Comparison of ENCODE assay signal across 8 cellular contexts in genomic region chr5:148826082-148826971, GRCh38. TPM values are rescaled to one million over a fixed set of nuclear protein-coding genes. Genes with fewer than 3 reads are reported as not detected.
DNase-seq lines count a peak whose midpoint lies in the region; ATAC-seq and TF ChIP-seq lines count a peak whose summit lies in the region.

ADRB2 (plus strand) TSS chr5:148826611; CDS start chr5:148826832, 221 bp downstream.

- H4K20me1 ChIP-seq in SK-N-SH (ENCODE audit: insufficient read depth) = no peaks in the 10 kb centered on the region; the same call in 1 of the 2 replicates

- no peaks in the 10 kb centered on the region for H3K9me3 ChIP-seq in SK-N-SH
- no peaks in the 10 kb centered on the region for H3K9me3 ChIP-seq in ovary
- peaks cover 2% of the 10 kb centered on the region for H3K9me3 ChIP-seq in thymus (ENCODE audit: control insufficient read depth)

- H3K4me2 ChIP-seq in SK-N-SH = peak within 1 kb of the TSS; percentile 94

- intact Hi-C loops in Right ventricle myocardium superior (cut with DNase I) = loop anchor here (5.0 to 10.0 kb wide), 3 partner anchors 41 to 288 kb away; no protein-coding TSS in a partner anchor
- intact Hi-C loops in ovary (cut with DNase I) = no loop called here

- peaks cover 20% of the 10 kb centered on the region for H3K4me1 Mint-ChIP-seq in activated naive CD8-positive, alpha-beta T cell treated with anti-CD3 and anti-CD28 coated beads, Interleukin-2, amount 10 ng/mL, durations not matched to agents 7 days and 5 days

- no peaks in the 10 kb centered on the region for H3K36me3 ChIP-seq in SK-N-SH (replicated peaks in 1 of 2; ENCODE audit: control insufficient read depth in 1 of 2, insufficient read depth in 2 of 2, low read length in 1 of 2)
- no peaks in the 10 kb centered on the region for H3K36me3 ChIP-seq in ovary
- no peaks in the 10 kb centered on the region for H3K36me3 ChIP-seq in thymus (ENCODE audit: control insufficient read depth, insufficient read depth)

- peak within 1 kb of the TSS; percentile 78 for H3K9ac ChIP-seq in SK-N-SH

- no peak for TF ChIP-seq POLR2A in ovary (IDR thresholded peaks at IDR 0.05)

- H3K36me3 Mint-ChIP-seq in activated naive CD8-positive, alpha-beta T cell treated with anti-CD3 and anti-CD28 coated beads, Interleukin-2, amount 10 ng/mL, durations not matched to agents 7 days and 5 days = no peaks in the 10 kb centered on the region

- peak; percentile 92 for DNase-seq in DMS53 treated with DMSO at 0.1 percent for 48 hours (lab: John Stamatoyannopoulos, UW; ENCODE audit: unreplicated experiment)
- DNase-seq in KBM-7 = peak; percentile 96
- DNase-seq in SK-N-SH = peak; percentile 89
- peak; percentile 88 for DNase-seq in activated naive CD8-positive, alpha-beta T cell treated with anti-CD3 and anti-CD28 coated beads, Interleukin-2, amount 10 ng/mL, durations not matched to agents 7 days and 5 days
- peak; percentile 97 for DNase-seq in Right ventricle myocardium superior
- peak; percentile 57 to 87 (median 74) for DNase-seq in ovary

- H3K79me2 ChIP-seq in SK-N-SH (ENCODE audit: insufficient read depth) = peaks cover 34% of the 10 kb centered on the region; the same call in 1 of the 2 replicates

- CTCF ChIA-PET in SK-N-SH (lab: Yijun Ruan, JAX) = interaction anchor here (0.5 to 1.6 kb wide), 2 partner anchors 208 to 451 kb away, joined by 3 to 5 read pairs; no protein-coding TSS in a partner anchor

- TF ChIP-seq EP300 in SK-N-SH (IDR thresholded peaks at IDR 0.05; ENCODE audit: borderline replicate concordance in 1 of 2, low read depth in 1 of 2, low read length in 1 of 2) = no peak
- no peak for TF ChIP-seq EP300 in ovary (IDR thresholded peaks at IDR 0.05)

- 0% methylated on average over 20 of the region's 66 CpGs for WGBS in SK-N-SH (ENCODE audit: low lambda C conversion rate)
- WGBS in ovary, 3 donors = 1% methylated on average over 58 to 66 of the region's 66 CpGs
- WGBS in thymus = 4% methylated on average over 66 of the region's 66 CpGs

- H3F3A ChIP-seq in SK-N-SH (replicated peaks; ENCODE audit: insufficient read depth) = no peaks in the 10 kb centered on the region

- H3K27ac ChIP-seq in SK-N-SH (ENCODE audit: low read depth in 2 of 2, low read length in 1 of 2) (peak within 1 kb of the TSS; percentile 24 to 66), ovary (peak within 1 kb of the TSS in 1 of 2 donors; percentile 43), thymus (ENCODE audit: low read depth) (peak within 1 kb of the TSS; percentile 90)

- H3K27me3 ChIP-seq in SK-N-SH (ENCODE audit: insufficient read depth) = no peaks in the 10 kb centered on the region
- no peaks in the 10 kb centered on the region for H3K27me3 ChIP-seq in ovary
- H3K27me3 ChIP-seq in thymus (ENCODE audit: control insufficient read depth, insufficient read depth) = peaks cover 4% of the 10 kb centered on the region

- no peak for TF ChIP-seq RAD21 in SK-N-SH (IDR thresholded peaks at IDR 0.05; ENCODE audit: low read length)

- peak within 1 kb of the TSS; percentile 69 for H3K27ac Mint-ChIP-seq in activated naive CD8-positive, alpha-beta T cell treated with anti-CD3 and anti-CD28 coated beads, Interleukin-2, amount 10 ng/mL, durations not matched to agents 7 days and 5 days

- peaks cover 67% of the 10 kb centered on the region for H3K27me3 Mint-ChIP-seq in activated naive CD8-positive, alpha-beta T cell treated with anti-CD3 and anti-CD28 coated beads, Interleukin-2, amount 10 ng/mL, durations not matched to agents 7 days and 5 days

- in situ Hi-C loops in KBM-7 (cut with MboI; ENCODE audit: low pct_unique_long_range_greater_than_20kb, low sequenced_read_pairs) = no loop called here

- H3K4me1 ChIP-seq in SK-N-SH (ENCODE audit: control insufficient read depth in 1 of 2, insufficient read depth in 2 of 2, low read depth in 1 of 2, low read length in 1 of 2) (peaks cover 0 to 11% of the 10 kb centered on the region in 2 experiments; a peak in 1 of 4 replicates), ovary (ENCODE audit: insufficient read depth) (no peaks in the 10 kb centered on the region), thymus (ENCODE audit: control insufficient read depth, insufficient read depth, low read length) (peaks cover 4% of the 10 kb centered on the region)

- H3K9me3 Mint-ChIP-seq in activated naive CD8-positive, alpha-beta T cell treated with anti-CD3 and anti-CD28 coated beads, Interleukin-2, amount 10 ng/mL, durations not matched to agents 7 days and 5 days = no peaks in the 10 kb centered on the region

- ATAC-seq in GM21723 (IDR thresholded peaks at IDR 0.05; ENCODE audit: unreplicated experiment) (peak; percentile 99), Right ventricle myocardium superior (ENCODE audit: poor library complexity) (peak; percentile 95)
- peak; percentile 94 for ATAC-seq in activated naive CD8-positive, alpha-beta T cell treated with anti-CD3 and anti-CD28 coated beads, Interleukin-2, amount 10 ng/mL, durations not matched to agents 7 days and 5 days (ENCODE audit: low read depth)

- H3K4me3 Mint-ChIP-seq in activated naive CD8-positive, alpha-beta T cell treated with anti-CD3 and anti-CD28 coated beads, Interleukin-2, amount 10 ng/mL, durations not matched to agents 7 days and 5 days = peak within 1 kb of the TSS; percentile 88

- peak within 1 kb of the TSS; percentile 95 for H2AFZ ChIP-seq in SK-N-SH (ENCODE audit: low read depth)

- no peaks in the 10 kb centered on the region for H3K9me2 ChIP-seq in SK-N-SH

- TF ChIP-seq CTCF in SK-N-SH (IDR thresholded peaks at IDR 0.05) (no peak), ovary (IDR thresholded peaks at IDR 0.05) (no peak)

- H3K4me3 ChIP-seq in SK-N-SH (ENCODE audit: low read depth in 2 of 2, low read length in 1 of 2) (peak within 1 kb of the TSS; percentile 51 to 67), ovary (peak within 1 kb of the TSS; percentile 46), thymus (ENCODE audit: low read length) (peak within 1 kb of the TSS; percentile 64)

- POLR2A ChIA-PET in SK-N-SH (lab: Yijun Ruan, JAX) = no interaction called here
- POLR2A ChIA-PET in activated naive CD8-positive, alpha-beta T cell treated with anti-CD3 and anti-CD28 coated beads, Interleukin-2, amount 10 ng/mL, durations not matched to agents 7 days and 5 days (lab: Charles Lee) = interaction anchor here (0.8 to 1.6 kb wide), 4 partner anchors 20 to 28 kb away, joined by 4 to 10 read pairs (median 4); no protein-coding TSS in a partner anchor

TF ChIP-seq in SK-N-SH, 30 proteins besides CTCF, POLR2A, EP300 and RAD21 (continues in another document):
- TF ChIP-seq GATA2 (CRISPR knock-in tag; IDR thresholded peaks at IDR 0.05) (no peak), ELF1 (IDR thresholded peaks at IDR 0.05) (no peak), USF1 (IDR thresholded peaks at IDR 0.05; ENCODE audit: borderline replicate concordance, low read depth) (no peak), MXI1 (IDR thresholded peaks at IDR 0.05; ENCODE audit: low read depth, low read length) (peak; percentile 27; the same call in 1 of the 2 replicates), USF2 (IDR thresholded peaks at IDR 0.05; ENCODE audit: borderline replicate concordance, low read depth, low read length) (no peak)
- TF ChIP-seq, protein P1, sequence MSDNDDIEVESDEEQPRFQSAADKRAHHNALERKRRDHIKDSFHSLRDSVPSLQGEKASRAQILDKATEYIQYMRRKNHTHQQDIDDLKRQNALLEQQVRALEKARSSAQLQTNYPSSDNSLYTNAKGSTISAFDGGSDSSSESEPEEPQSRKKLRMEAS (IDR thresholded peaks at IDR 0.05; ENCODE audit: low read depth) = peak; percentile 51; the same call in 1 of the 2 replicates
- TF ChIP-seq, protein P2, sequence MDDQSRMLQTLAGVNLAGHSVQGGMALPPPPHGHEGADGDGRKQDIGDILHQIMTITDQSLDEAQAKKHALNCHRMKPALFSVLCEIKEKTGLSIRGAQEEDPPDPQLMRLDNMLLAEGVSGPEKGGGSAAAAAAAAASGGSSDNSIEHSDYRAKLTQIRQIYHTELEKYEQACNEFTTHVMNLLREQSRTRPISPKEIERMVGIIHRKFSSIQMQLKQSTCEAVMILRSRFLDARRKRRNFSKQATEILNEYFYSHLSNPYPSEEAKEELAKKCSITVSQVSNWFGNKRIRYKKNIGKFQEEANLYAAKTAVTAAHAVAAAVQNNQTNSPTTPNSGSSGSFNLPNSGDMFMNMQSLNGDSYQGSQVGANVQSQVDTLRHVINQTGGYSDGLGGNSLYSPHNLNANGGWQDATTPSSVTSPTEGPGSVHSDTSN (IDR thresholded peaks at IDR 0.05) = no peak; the same call in 1 of the 2 replicates

RNA-seq across cellular contexts. Expression of gene ADRB2, which starts in this region (rescaled TPM):
- polyA plus RNA-seq in SK-N-SH (2012; rRNA removed) (1.0 and 1.2 TPM in 2 replicates), ovary (1 to 10 TPM in 1 of 2 donors, under 1 TPM in 1; 0.41 to 2.0 TPM), thymus (1.9 TPM)
- 0.66 and 0.71 TPM in 2 replicates for polyA plus RNA-seq in SK-N-SH (2012; cell fraction: cytosol; rRNA removed)
- polyA plus RNA-seq in SK-N-SH (2012; cell fraction: nucleus; rRNA removed) = 1.2 and 1.4 TPM in 2 replicates
- total RNA-seq in activated naive CD8-positive, alpha-beta T cell treated with anti-CD3 and anti-CD28 coated beads, Interleukin-2, amount 10 ng/mL, durations not matched to agents 7 days and 5 days = 1 to 10 TPM; 5.3 to 6.3 TPM
- total RNA-seq in Right ventricle myocardium superior (5.6 TPM), ovary (1 to 10 TPM in 4 of 7 donors, under 1 TPM in 3; 0.23 to 2.3 (median 1.0) TPM)
